7 cellular contexts compared by ENCODE assay signal in genomic region chr4:84341559-84341958, GRCh38.
"Had no signal": no experiment of that assay in that cellular context is flagged by ENCODE, and none has a peak within 500 bp of the region (broad histone marks: within the 10 kb centered on the region; RNA-seq: fewer than 3 reads in every experiment).

No MANE protein-coding gene starts in this region.

- H3K4me2 ChIP-seq: KMS-11 had no signal

- H3K4me1 Mint-ChIP-seq: IgD-negative memory B cell had no signal

- DNase-seq: IMR-90, KBM-7, KG1 had no signal

- H3K27ac ChIP-seq: HL-60, KMS-11 had no signal

- H3K36me3 Mint-ChIP-seq: IgD-negative memory B cell had no signal

- H3K4me3 Mint-ChIP-seq: IgD-negative memory B cell had no signal

- H3K9ac ChIP-seq: KMS-11 had no signal

- FAIRE-seq: HTR-8/SVneo had no signal
